ENCODE assay signal across 9 cellular contexts in genomic region chr4:147481577-147482109, GRCh38. TPM values are rescaled to one million over a fixed set of nuclear protein-coding genes. Genes with fewer than 3 reads are reported as not detected.
DNase-seq lines count a peak whose midpoint lies in the region; ATAC-seq and TF ChIP-seq lines count a peak whose summit lies in the region.
"Had no signal": no experiment of that assay in that cellular context is flagged by ENCODE, and none has a peak within 500 bp of the region (broad histone marks: within the 10 kb centered on the region; RNA-seq: fewer than 3 reads in every experiment).

No MANE protein-coding gene starts in this region.

- no peak overlapping the region for H2BK120ac ChIP-seq in mesendoderm (ENCODE audit: low read depth, low read length)

- in situ Hi-C loops in GM13976 (cut with MboI; ENCODE audit: low sequenced_read_pairs, unreplicated experiment) = no loop called here

- H3K79me2 ChIP-seq in mesendoderm (ENCODE audit: control insufficient read depth, insufficient read depth, low read length) = no peaks in the 10 kb centered on the region

- H3K4me1 ChIP-seq in mesendoderm (ENCODE audit: control insufficient read depth, low read depth, low read length) (peaks cover 4% of the 10 kb centered on the region), tibial nerve (peaks cover 0 to 21% (median 0%) of the 10 kb centered on the region in 4 donors)

- H3K79me1 ChIP-seq in mesendoderm (ENCODE audit: low read length) = no peaks in the 10 kb centered on the region

- TF ChIP-seq EP300 in tibial nerve (IDR thresholded peaks at IDR 0.05) = no peak

- WGBS in mesendoderm (ENCODE audit: extremely low coverage, insufficient coverage, low lambda C conversion rate) = no CpG with 5 or more reads among the region's 13 CpGs
- WGBS in tibial nerve, 2 donors = 6 to 9% methylated on average over 8 to 12 of the region's 13 CpGs

- H3K56ac ChIP-seq in mesendoderm (ENCODE audit: low read length) = peak overlapping the region; percentile 90

- H2BK15ac ChIP-seq in mesendoderm (replicated peaks; ENCODE audit: low read depth) = no peak overlapping the region

- H3K9me3 ChIP-seq in tibial nerve = no peaks in the 10 kb centered on the region

- H4K5ac ChIP-seq in mesendoderm (ENCODE audit: low read length) = no peak overlapping the region

- peak overlapping the region; percentile 88 for H3K4me2 ChIP-seq in mesendoderm (ENCODE audit: low read length)

- H3K9ac ChIP-seq in mesendoderm (ENCODE audit: low read length) = peak overlapping the region; percentile 74

- H3K27me3 ChIP-seq in mesendoderm (ENCODE audit: insufficient read depth, low read length, poor library complexity) (no peaks in the 10 kb centered on the region), tibial nerve (no peaks in the 10 kb centered on the region)

- H3K36me3 ChIP-seq in mesendoderm (ENCODE audit: control insufficient read depth, insufficient read depth, low read length) (no peaks in the 10 kb centered on the region), tibial nerve (no peaks in the 10 kb centered on the region)

- no peak for TF ChIP-seq POLR2A in tibial nerve (IDR thresholded peaks at IDR 0.05)

- H3K23ac ChIP-seq in mesendoderm (ENCODE audit: low read length) = peak overlapping the region; percentile 73

- H4K8ac ChIP-seq in mesendoderm (ENCODE audit: low read depth, low read length) = no peak overlapping the region

- TF ChIP-seq CTCF in epithelial cell of proximal tubule (conservative IDR thresholded peaks at IDR 0.05; ENCODE audit: low read depth, low read length) (no peak), tibial nerve (IDR thresholded peaks at IDR 0.05) (no peak), GM13976 (IDR thresholded peaks at IDR 0.05; ENCODE audit: borderline replicate concordance, control extremely low read depth, extremely low read depth, insufficient read depth, missing control alignments) (no peak)

- H2AK5ac ChIP-seq in mesendoderm (ENCODE audit: low read length) = no peak overlapping the region

- H3K4me3 ChIP-seq in epithelial cell of proximal tubule (ENCODE audit: low read depth, low read length) = peak overlapping the region; percentile 57
- H3K4me3 ChIP-seq in mesendoderm (ENCODE audit: low read length) = peak overlapping the region; percentile 67
- peak overlapping the region; percentile 36 to 59 (median 40) for H3K4me3 ChIP-seq in tibial nerve

- H3K18ac ChIP-seq in mesendoderm (ENCODE audit: low read length) = peak overlapping the region; percentile 81

- no peak for ATAC-seq in HG03095 (IDR thresholded peaks at IDR 0.05; ENCODE audit: unreplicated experiment)

- H3K27ac ChIP-seq in mesendoderm (ENCODE audit: low read depth, low read length) (no peak overlapping the region), tibial nerve (peak overlapping the region in 3 of 4 donors; percentile 57 to 85 (median 57))

- no peak overlapping the region for H2BK5ac ChIP-seq in mesendoderm (ENCODE audit: low read length)

- DNase-seq in NCI-H1105 (lab: John Stamatoyannopoulos, UW) = peak; percentile 11
- no peak for DNase-seq in epithelial cell of proximal tubule (ENCODE audit: low read depth)
- DNase-seq in mesendoderm = peak; percentile 54
- DNase-seq in tibial nerve (ENCODE audit: low spot score in 2 of 2) = no peak
- no peak for DNase-seq in COLO829 (ENCODE audit: low spot score)
- no peak for DNase-seq in GM13976 (ENCODE audit: low spot score)
- DNase-seq: activated B cell treated with CpG ODN at 0.5 μM for 24 hours, NCI-H345 had no signal

- H3K4ac ChIP-seq in mesendoderm (ENCODE audit: low read depth, low read length) = no peak overlapping the region

RNA-seq across cellular contexts. Expression of gene EDNRA, which starts 0.7 kb away (rescaled TPM):
- 3.3 and 3.9 TPM in 2 replicates for total RNA-seq in epithelial cell of proximal tubule
- polyA plus RNA-seq in mesendoderm (2013, experiment 1 of 2) = 1.3 TPM
- polyA plus RNA-seq in mesendoderm (2013, experiment 2 of 2) = 1.5 TPM
- 10 to 100 TPM; 12.7 to 25.5 (median 19.4) TPM for total RNA-seq in tibial nerve
- total RNA-seq: activated B cell treated with CpG ODN at 0.5 μM for 24 hours had no signal

Comparison
In these comparisons a context has a peak if more than half of its experiments do, and no peak if none do; other contexts are left out.
1. DNase-seq: peak in NCI-H1105 (single experiment) and mesendoderm (single experiment); none in epithelial cell of proximal tubule (single experiment), tibial nerve (0 of 2), COLO829 (single experiment) and GM13976 (single experiment).
2. Peak in every context shown above with its lines, with median percentiles within 50 percentile points of each other: H3K4me3 ChIP-seq.